ENCODE assay signal across 24 cellular contexts in genomic region chr19:37716140-37716539, GRCh38.
"Had no signal": no experiment of that assay in that cellular context is flagged by ENCODE, and none has a peak within 500 bp of the region (broad histone marks: within the 10 kb centered on the region; RNA-seq: fewer than 3 reads in every experiment).

No MANE protein-coding gene starts in this region.

- H3K27me3 ChIP-seq: gastroesophageal sphincter, hepatocyte, right atrium auricular region, tibial nerve had no signal

- FAIRE-seq: astrocyte, endothelial cell of umbilical vein had no signal

- H3K9me3 ChIP-seq: gastroesophageal sphincter, right atrium auricular region had no signal

- H3K4me3 Mint-ChIP-seq: activated CD4-positive, alpha-beta memory T cell treated with anti-CD3 and anti-CD28 coated beads for 36 hours; activated CD4-positive, alpha-beta T cell treated with anti-CD3 and anti-CD28 coated beads, Interleukin-2, amount 10 ng/mL, durations not matched to agents 24 days and 14 days; activated T-cell treated with anti-CD3 and anti-CD28 coated beads, Interleukin-2, amount 50 U/mL, for 24 hours; immature natural killer cell; T-helper 1 cell treated with Interleukin-12 subunit alpha and Interleukin-12 subunit beta and Interleukin-4 antibody, amounts not matched to agents 30 μg/mL and 1 μg/mL, for 36 hours had no signal

- H3K27me3 Mint-ChIP-seq: activated CD4-positive, alpha-beta memory T cell treated with anti-CD3 and anti-CD28 coated beads for 36 hours; activated CD4-positive, alpha-beta T cell treated with anti-CD3 and anti-CD28 coated beads, Interleukin-2, amount 10 ng/mL, durations not matched to agents 24 days and 14 days; activated T-cell treated with anti-CD3 and anti-CD28 coated beads, Interleukin-2, amount 50 U/mL, for 24 hours had no signal

- H3K4me1 ChIP-seq: parathyroid adenoma had no signal

- H3K27ac ChIP-seq: gastroesophageal sphincter, hepatocyte, parathyroid adenoma, right atrium auricular region, tibial nerve, WERI-Rb-1 had no signal

- H3K27ac Mint-ChIP-seq: activated CD4-positive, alpha-beta memory T cell treated with anti-CD3 and anti-CD28 coated beads for 36 hours; activated CD4-positive, alpha-beta T cell treated with anti-CD3 and anti-CD28 coated beads, Interleukin-2, amount 10 ng/mL, durations not matched to agents 24 days and 14 days; activated T-cell treated with anti-CD3 and anti-CD28 coated beads, Interleukin-2, amount 50 U/mL, for 24 hours; T-helper 1 cell treated with Interleukin-12 subunit alpha and Interleukin-12 subunit beta and Interleukin-4 antibody, amounts not matched to agents 30 μg/mL and 1 μg/mL, for 36 hours had no signal

- H3K4me3 ChIP-seq: gastroesophageal sphincter, hepatocyte, right atrium auricular region, tibial nerve had no signal

- ATAC-seq: gastroesophageal sphincter had no signal

- DNase-seq: activated CD4-positive, alpha-beta memory T cell treated with anti-CD3 and anti-CD28 coated beads for 36 hours; activated CD4-positive, alpha-beta T cell treated with anti-CD3 and anti-CD28 coated beads, Interleukin-2, amount 10 ng/mL, durations not matched to agents 24 days and 14 days; activated CD4-positive, CD25-positive, alpha-beta regulatory T cell treated with anti-CD3 and anti-CD28 coated beads, Interleukin-2, amount 50 U/mL, for 72 hours; activated CD8-positive, alpha-beta memory T cell treated with anti-CD3 and anti-CD28 coated beads, Interleukin-2, amount 50 U/mL, for 4 hours; activated gamma-delta T cell; activated naive CD4-positive, alpha-beta T cell treated with anti-CD3 and anti-CD28 coated beads, Interleukin-2, amount 50 U/mL, for 16 hours; activated T-cell treated with anti-CD3 and anti-CD28 coated beads, Interleukin-2, amount 50 U/mL, for 24 hours; amniotic stem cell; caudate nucleus; immature natural killer cell; mesendoderm; occipital lobe; stimulated activated CD4-positive, alpha-beta T cell treated with anti-CD3 and anti-CD28 coated beads, Interleukin-15, amount 100 ng/mL, for 24 hours; stimulated activated naive CD4-positive, alpha-beta T cell; T-helper 9 cell; WERI-Rb-1 had no signal

- H3K9me3 Mint-ChIP-seq: immature natural killer cell had no signal

- H3K9ac ChIP-seq: parathyroid adenoma had no signal
